ENCODE assay signal across 16 cellular contexts in genomic region chr12:61781021-61781581, GRCh38.
DNase-seq lines count a peak whose midpoint lies in the region; ATAC-seq and TF ChIP-seq lines count a peak whose summit lies in the region.
"Had no signal": no experiment of that assay in that cellular context is flagged by ENCODE, and none has a peak within 500 bp of the region (broad histone marks: within the 10 kb centered on the region; RNA-seq: fewer than 3 reads in every experiment).

No MANE protein-coding gene starts in this region.

- ATAC-seq in left lung, result peak; percentile 80
- no peak for ATAC-seq in right lobe of liver
- ATAC-seq: Panc1 had no signal

- no peak overlapping the region for H3K4me3 Mint-ChIP-seq in progenitor cell of endocrine pancreas (ENCODE audit: low read depth)
- H3K4me3 Mint-ChIP-seq: CD4-positive, CD25-positive, alpha-beta regulatory T cell had no signal

- no peaks in the 10 kb centered on the region for H3K36me3 Mint-ChIP-seq in progenitor cell of endocrine pancreas (ENCODE audit: insufficient read depth)
- H3K36me3 Mint-ChIP-seq: CD4-positive, CD25-positive, alpha-beta regulatory T cell had no signal

- H3K27me3 Mint-ChIP-seq in progenitor cell of endocrine pancreas, result no peaks in the 10 kb centered on the region
- H3K27me3 Mint-ChIP-seq: CD4-positive, CD25-positive, alpha-beta regulatory T cell had no signal

- peak overlapping the region; percentile 49 for H3K27ac Mint-ChIP-seq in progenitor cell of endocrine pancreas
- H3K27ac Mint-ChIP-seq: CD4-positive, CD25-positive, alpha-beta regulatory T cell had no signal

- H3K9me3 ChIP-seq in HUES48 (ENCODE audit: control insufficient read depth, insufficient read depth, low read length) (no peaks in the 10 kb centered on the region), left lung (no peaks in the 10 kb centered on the region), right lobe of liver (no peaks in the 10 kb centered on the region)

- 29% methylated on average over 1 of the region's 1 CpG for WGBS in right lobe of liver (ENCODE audit: insufficient coverage, low coverage, low lambda C conversion rate, missing lambda C conversion rate)

- no peak for TF ChIP-seq POLR2A in right lobe of liver (IDR thresholded peaks at IDR 0.05)

- intact Hi-C loops in left lung (cut with DNase I) (no loop called here), right lobe of liver (cut with DNase I) (no loop called here)

- peaks cover 15% of the 10 kb centered on the region for H3K4me1 Mint-ChIP-seq in progenitor cell of endocrine pancreas (ENCODE audit: low read depth)
- H3K4me1 Mint-ChIP-seq: CD4-positive, CD25-positive, alpha-beta regulatory T cell had no signal

- peaks cover 56% of the 10 kb centered on the region for H3K4me1 ChIP-seq in HUES48 (ENCODE audit: control insufficient read depth, insufficient read depth, low read length)
- H3K4me1 ChIP-seq in left lung, result no peaks in the 10 kb centered on the region
- no peaks in the 10 kb centered on the region for H3K4me1 ChIP-seq in right lobe of liver

- DNase-seq in choroid plexus epithelial cell (ENCODE audit: low read depth) (peak; percentile 22), left lung (no peak), progenitor cell of endocrine pancreas (ENCODE audit: low spot score, unreplicated experiment) (no peak), NCI-H82 treated with DMSO at 0.1 percent for 48 hours (lab: John Stamatoyannopoulos, UW; ENCODE audit: unreplicated experiment) (no peak), DMS114 treated with DMSO at 0.1 percent for 48 hours (lab: John Stamatoyannopoulos, UW; ENCODE audit: unreplicated experiment) (no peak), right lobe of liver (no peak)
- DNase-seq in stimulated activated CD4-positive, alpha-beta T cell treated with anti-CD3 and anti-CD28 coated beads, Interleukin-4, amount 100 ng/mL, for 4 hours, result no peak
- DNase-seq: Calu3; CD4-positive, CD25-positive, alpha-beta regulatory T cell; NCI-H1048; NCI-H146; NCI-H2081; NCI-H510A; NCI-H774 had no signal

- H3K9ac ChIP-seq in HUES48 (ENCODE audit: low read depth, low read length), result no peak overlapping the region

- 0 out of 2 replicates have a peak overlapping the region, but pooled peaks have one; percentile 9 for H3K4me3 ChIP-seq in HUES48 (ENCODE audit: low read depth, low read length)
- H3K4me3 ChIP-seq in choroid plexus epithelial cell (ENCODE audit: low read depth, low read length), result no peak overlapping the region
- no peak overlapping the region for H3K4me3 ChIP-seq in left lung
- no peak overlapping the region for H3K4me3 ChIP-seq in right lobe of liver

- H3K9me3 Mint-ChIP-seq in progenitor cell of endocrine pancreas (ENCODE audit: low read depth), result no peaks in the 10 kb centered on the region

- H3K27me3 ChIP-seq in HUES48 (ENCODE audit: control insufficient read depth, insufficient read depth, low read length) (peaks cover 1% of the 10 kb centered on the region; the same call in 1 of the 2 replicates), left lung (no peaks in the 10 kb centered on the region), right lobe of liver (no peaks in the 10 kb centered on the region)

- H3K36me3 ChIP-seq in HUES48 (ENCODE audit: control insufficient read depth, insufficient read depth, low read length), result no peaks in the 10 kb centered on the region
- no peaks in the 10 kb centered on the region for H3K36me3 ChIP-seq in left lung
- H3K36me3 ChIP-seq in right lobe of liver, result no peaks in the 10 kb centered on the region

- no peak for TF ChIP-seq CTCF in choroid plexus epithelial cell (conservative IDR thresholded peaks at IDR 0.05; ENCODE audit: low read depth, low read length)
- no peak for TF ChIP-seq CTCF in left lung (IDR thresholded peaks at IDR 0.05)
- no peak for TF ChIP-seq CTCF in progenitor cell of endocrine pancreas (IDR thresholded peaks at IDR 0.05; ENCODE audit: unreplicated experiment)
- no peak for TF ChIP-seq CTCF in right lobe of liver (IDR thresholded peaks at IDR 0.05)

- peak overlapping the region; percentile 74 for H3K27ac ChIP-seq in HUES48 (ENCODE audit: low read depth, low read length)
- H3K27ac ChIP-seq in left lung, result no peak overlapping the region
- H3K27ac ChIP-seq in right lobe of liver, result no peak overlapping the region
